ENCODE assay signal across 12 cellular contexts in the genomic region with DNA sequence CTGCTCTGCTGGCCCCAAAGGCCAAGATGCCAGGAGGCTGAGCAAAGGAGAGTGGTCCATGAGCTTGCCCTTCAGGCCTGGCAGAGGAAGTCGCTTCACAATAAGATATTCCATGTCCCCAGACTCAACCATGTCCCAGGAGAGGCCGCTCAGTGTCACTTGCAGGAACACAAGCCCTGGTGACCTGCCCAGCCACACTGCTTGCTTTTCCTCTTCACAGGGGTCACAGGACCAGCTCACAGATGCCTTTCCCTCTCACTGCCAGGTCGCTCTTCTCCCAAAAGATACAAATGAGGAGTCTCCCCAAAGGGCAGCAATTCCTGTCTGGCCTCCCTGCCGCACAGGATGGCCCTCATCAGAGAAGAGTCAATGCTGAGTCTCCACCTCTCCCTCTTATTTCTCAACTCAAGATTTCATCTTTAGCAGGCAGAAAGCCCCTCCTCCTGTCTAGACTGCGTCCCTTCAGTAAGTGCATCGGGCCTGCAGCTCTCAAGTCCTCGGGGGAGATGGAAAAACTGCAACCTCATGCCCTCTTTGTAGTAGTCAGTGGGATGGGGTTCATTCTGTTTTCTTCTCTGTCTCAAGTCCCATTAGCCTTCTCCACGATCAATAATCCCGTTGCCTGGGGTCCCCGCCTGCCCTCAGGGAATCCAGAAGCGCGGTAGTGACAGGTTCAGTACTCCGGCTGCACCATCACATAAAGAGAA. TPM values are rescaled to one million over a fixed set of nuclear protein-coding genes. Genes with fewer than 3 reads are reported as not detected.
DNase-seq lines count a peak whose midpoint lies in the region; ATAC-seq and TF ChIP-seq lines count a peak whose summit lies in the region.
"Had no signal": no experiment of that assay in that cellular context is flagged by ENCODE, and none has a peak within 500 bp of the region (broad histone marks: within the 10 kb centered on the region; RNA-seq: fewer than 3 reads in every experiment).

No MANE protein-coding gene starts in this region.

- no peaks in the 10 kb centered on the region for H3K27me3 Mint-ChIP-seq in Caco-2 (ENCODE audit: insufficient read depth, unreplicated experiment)
- H3K27me3 Mint-ChIP-seq in MCF 10A (ENCODE audit: insufficient read depth, unreplicated experiment) = no peaks in the 10 kb centered on the region

- H3K4me3 ChIP-seq in Caco-2 (ENCODE audit: low read depth, low read length) = no peak overlapping the region
- H3K4me3 ChIP-seq in right cardiac atrium (ENCODE audit: low read length) = no peak overlapping the region
- no peak overlapping the region for H3K4me3 ChIP-seq in sigmoid colon
- H3K4me3 ChIP-seq: ovary had no signal

- DNase-seq in Caco-2 (no peak), MCF 10A (ENCODE audit: unreplicated experiment) (no peak), right cardiac atrium (peak in 2 of 3 donors; percentile 45 to 68), sigmoid colon (peak; percentile 65), NCI-H526 (lab: John Stamatoyannopoulos, UW) (no peak), NCI-H2029 treated with DMSO at 0.1 percent for 48 hours (lab: John Stamatoyannopoulos, UW) (no peak), left lobe of liver (ENCODE audit: low spot score) (no peak)
- no peak for DNase-seq in activated T-cell treated with anti-CD3 and anti-CD28 coated beads, Interleukin-2, amount 50 U/mL, for 48 hours
- DNase-seq: activated naive CD8-positive, alpha-beta T cell treated with anti-CD3 and anti-CD28 coated beads, Interleukin-2, amount 50 U/mL, for 24 hours; NCI-H345; ovary; T1000 had no signal

- H3K9me3 Mint-ChIP-seq in Caco-2 (ENCODE audit: unreplicated experiment) = no peaks in the 10 kb centered on the region
- H3K9me3 Mint-ChIP-seq in MCF 10A (ENCODE audit: unreplicated experiment) = no peaks in the 10 kb centered on the region
- H3K9me3 Mint-ChIP-seq: activated naive CD8-positive, alpha-beta T cell treated with anti-CD3 and anti-CD28 coated beads, Interleukin-2, amount 50 U/mL, for 24 hours had no signal

- BruUV-seq in Caco-2 (replicated peaks; lab: Mats Ljungman, UMichigan) = no TSS peak
- BruUV-seq in MCF 10A (replicated peaks; lab: Mats Ljungman, UMichigan) = no TSS peak

- H3K27ac Mint-ChIP-seq in Caco-2 (ENCODE audit: unreplicated experiment) (peak overlapping the region; percentile 0), MCF 10A (ENCODE audit: low read depth, unreplicated experiment) (peak overlapping the region; percentile 64)
- H3K27ac Mint-ChIP-seq: activated naive CD8-positive, alpha-beta T cell treated with anti-CD3 and anti-CD28 coated beads, Interleukin-2, amount 50 U/mL, for 24 hours had no signal

- no peak for TF ChIP-seq POLR2A in sigmoid colon (IDR thresholded peaks at IDR 0.05)

- CTCF ChIA-PET in Caco-2 (lab: Charles Lee) = interaction anchor here (0.8 kb wide), 1 partner anchor 11 kb away, joined by 6 read pairs; no protein-coding TSS in a partner anchor
- CTCF ChIA-PET in MCF 10A (lab: Yijun Ruan, JAX) = interaction anchor here (0.8 to 2.1 kb wide), 3 partner anchors 20 to 44 kb away, joined by 3 to 8 read pairs (median 3); no protein-coding TSS in a partner anchor

- H3K4me3 Mint-ChIP-seq in Caco-2 (ENCODE audit: unreplicated experiment) = no peak overlapping the region
- no peak overlapping the region for H3K4me3 Mint-ChIP-seq in MCF 10A (ENCODE audit: unreplicated experiment)
- H3K4me3 Mint-ChIP-seq: activated naive CD8-positive, alpha-beta T cell treated with anti-CD3 and anti-CD28 coated beads, Interleukin-2, amount 50 U/mL, for 24 hours had no signal

- POLR2A ChIA-PET in Caco-2 (lab: Charles Lee) (interaction anchor here (0.5 to 0.6 kb wide), 2 partner anchors 8 to 221 kb away, joined by 3 read pairs; no protein-coding TSS in a partner anchor), MCF 10A (lab: Yijun Ruan, JAX) (interaction anchor here (1.1 to 18.0 kb wide), 3 partner anchors 22 to 48 kb away, joined by 3 to 599 read pairs (median 6); a partner anchor contains a TSS)

- peaks cover 14% of the 10 kb centered on the region for H3K4me1 Mint-ChIP-seq in Caco-2 (ENCODE audit: low read depth, unreplicated experiment)
- H3K4me1 Mint-ChIP-seq in MCF 10A (ENCODE audit: insufficient read depth, unreplicated experiment) = peaks cover 26% of the 10 kb centered on the region

- intact Hi-C loops in Caco-2 (cut with micrococcal nuclease; ENCODE audit: unreplicated experiment) (no loop called here), MCF 10A (cut with micrococcal nuclease) (no loop called here), right cardiac atrium (cut with DNase I) (no loop called here), sigmoid colon (cut with DNase I) (no loop called here)

- H3K36me3 ChIP-seq in Caco-2 (ENCODE audit: control insufficient read depth, insufficient read depth, low read length) (peaks cover 4% of the 10 kb centered on the region), sigmoid colon (no peaks in the 10 kb centered on the region)
- H3K36me3 ChIP-seq: ovary had no signal

- H3K9me3 ChIP-seq in Caco-2 = no peaks in the 10 kb centered on the region
- H3K9me3 ChIP-seq in right cardiac atrium (ENCODE audit: control insufficient read depth, low read length) = no peaks in the 10 kb centered on the region
- no peaks in the 10 kb centered on the region for H3K9me3 ChIP-seq in sigmoid colon
- H3K9me3 ChIP-seq: ovary had no signal

- no peaks in the 10 kb centered on the region for H3K27me3 ChIP-seq in Caco-2 (replicated peaks; ENCODE audit: control insufficient read depth, insufficient read depth, low read length)
- no peaks in the 10 kb centered on the region for H3K27me3 ChIP-seq in right cardiac atrium (ENCODE audit: control insufficient read depth, insufficient read depth)
- H3K27me3 ChIP-seq in sigmoid colon = peaks cover 13 to 35% (median 18%) of the 10 kb centered on the region in 3 donors
- H3K27me3 ChIP-seq: ovary had no signal

- no peak for ATAC-seq in right cardiac atrium
- ATAC-seq in left lobe of liver = no peak
- ATAC-seq: activated naive CD8-positive, alpha-beta T cell treated with anti-CD3 and anti-CD28 coated beads, Interleukin-2, amount 50 U/mL, for 24 hours had no signal

- TF ChIP-seq EP300 in sigmoid colon (IDR thresholded peaks at IDR 0.05) = no peak

- H3K27ac ChIP-seq in right cardiac atrium (ENCODE audit: low read length) (peak overlapping the region; percentile 96), sigmoid colon (peak overlapping the region; percentile 23 to 51 (median 44))
- H3K27ac ChIP-seq: ovary had no signal

- H3K36me3 Mint-ChIP-seq in Caco-2 (ENCODE audit: insufficient read depth, unreplicated experiment) (peaks cover 95% of the 10 kb centered on the region), MCF 10A (ENCODE audit: insufficient read depth, unreplicated experiment) (peaks cover 51% of the 10 kb centered on the region)

- 41% methylated on average over 13 of the region's 13 CpGs for WGBS in right cardiac atrium
- 77 to 82% methylated on average over 13 of the region's 13 CpGs for WGBS in sigmoid colon, 2 donors

- peaks cover 39% of the 10 kb centered on the region for H3K4me1 ChIP-seq in Caco-2
- peaks cover 38% of the 10 kb centered on the region for H3K4me1 ChIP-seq in right cardiac atrium (ENCODE audit: control insufficient read depth, insufficient read depth, low read length)
- peaks cover 0 to 53% (median 35%) of the 10 kb centered on the region in 4 donors for H3K4me1 ChIP-seq in sigmoid colon

- TF ChIP-seq CTCF in Caco-2 (IDR thresholded peaks at IDR 0.05; ENCODE audit: insufficient read depth in 1 of 2, low read depth in 1 of 2, low read length in 1 of 2, severe bottlenecking in 1 of 2, unreplicated experiment in 1 of 2) = no peak
- no peak for TF ChIP-seq CTCF in MCF 10A (IDR thresholded peaks at IDR 0.05; ENCODE audit: unreplicated experiment)
- TF ChIP-seq CTCF in sigmoid colon (IDR thresholded peaks at IDR 0.05) = no peak

RNA-seq across cellular contexts. Expression of a gene that starts 5.0 kb away (rescaled TPM):
- 392 and 419 TPM in 2 replicates for total RNA-seq in Caco-2 (2022)
- 112 and 131 TPM in 2 replicates for total RNA-seq in MCF 10A (2022)
- 100 to 1,000 TPM; 135 to 239 (median 187) TPM for total RNA-seq in right cardiac atrium
- polyA plus RNA-seq in right cardiac atrium = 145 TPM
- total RNA-seq in sigmoid colon = 10 to 100 TPM; 22.2 to 40.3 (median 31.2) TPM
- 100 to 1,000 TPM; 231 to 494 (median 236) TPM for polyA plus RNA-seq in sigmoid colon
- total RNA-seq in left lobe of liver = 72.5 TPM

RNA-seq across cellular contexts. Expression of a gene that starts 30.2 kb away (rescaled TPM):
- 34.1 and 39.2 TPM in 2 replicates for total RNA-seq in Caco-2 (2022)
- total RNA-seq in MCF 10A (2022) = 36.4 and 41.5 TPM in 2 replicates
- total RNA-seq in right cardiac atrium = 10 to 100 TPM; 12.1 to 17.1 (median 13.9) TPM
- polyA plus RNA-seq in right cardiac atrium = 9.8 TPM
- 10 to 100 TPM in 3 of 4 donors, 1 to 10 TPM in 1; 9.9 to 12.3 (median 11.3) TPM for total RNA-seq in sigmoid colon
- polyA plus RNA-seq in sigmoid colon = 1 to 10 TPM; 3.0 to 6.4 (median 4.9) TPM
- 3.3 TPM for total RNA-seq in left lobe of liver

RNA-seq across cellular contexts. Expression of a gene that starts 31.2 kb away (rescaled TPM):
- total RNA-seq in Caco-2 (2022) = 112 and 132 TPM in 2 replicates
- total RNA-seq in MCF 10A (2022) = 142 and 159 TPM in 2 replicates
- 10 to 100 TPM; 26.5 to 42.7 (median 38.8) TPM for total RNA-seq in right cardiac atrium
- polyA plus RNA-seq in right cardiac atrium = 24.8 TPM
- 10 to 100 TPM; 34.2 to 71.2 (median 39.5) TPM for total RNA-seq in sigmoid colon
- polyA plus RNA-seq in sigmoid colon = 10 to 100 TPM in 1 of 3 donors, 1 to 10 TPM in 2; 5.5 to 18.4 (median 9.0) TPM
- 5.1 TPM for total RNA-seq in left lobe of liver

RNA-seq across cellular contexts. Expression of a gene that starts 47.1 kb away (rescaled TPM):
- 3.2 and 3.3 TPM in 2 replicates for total RNA-seq in Caco-2 (2022)
- 0.37 and 0.49 TPM in 2 replicates for total RNA-seq in MCF 10A (2022)
- not detected for total RNA-seq in right cardiac atrium
- polyA plus RNA-seq in right cardiac atrium = 0.05 TPM
- 1 to 10 TPM in 3 of 4 donors, under 1 TPM in 1; 0.71 to 4.3 (median 2.5) TPM for total RNA-seq in sigmoid colon
- under 1 TPM; under 0.01 to 0.47 (median 0.23) TPM for polyA plus RNA-seq in sigmoid colon
- total RNA-seq in left lobe of liver = not detected

RNA-seq across cellular contexts. Expression of a gene that starts 54.5 kb away (rescaled TPM):
- 85.4 and 94.5 TPM in 2 replicates for total RNA-seq in Caco-2 (2022)
- 59.8 and 65.1 TPM in 2 replicates for total RNA-seq in MCF 10A (2022)
- 10 to 100 TPM; 29.1 to 46.6 (median 32.1) TPM for total RNA-seq in right cardiac atrium
- 40.5 TPM for polyA plus RNA-seq in right cardiac atrium
- total RNA-seq in sigmoid colon = 100 to 1,000 TPM in 1 of 4 donors, 10 to 100 TPM in 3; 58.5 to 104 (median 69.2) TPM
- polyA plus RNA-seq in sigmoid colon = 10 to 100 TPM; 19.4 to 42.6 (median 33.9) TPM
- total RNA-seq in left lobe of liver = 24.3 TPM

Comparison
In these comparisons a context has a peak if more than half of its experiments do, and no peak if none do; other contexts are left out.
1. DNase-seq: peak in right cardiac atrium (2 of 3) and sigmoid colon (single experiment); none in Caco-2 (0 of 2), MCF 10A (single experiment), NCI-H526 (0 of 2), NCI-H2029 treated with DMSO at 0.1 percent for 48 hours (single experiment), left lobe of liver (single experiment) and activated T-cell treated with anti-CD3 and anti-CD28 coated beads, Interleukin-2, amount 50 U/mL, for 48 hours (0 of 2).